In genomic region chr20:10511507-10512231, GRCh38 we compare ENCODE assay signal across 8 cellular contexts.
DNase-seq lines count a peak whose midpoint lies in the region; ATAC-seq and TF ChIP-seq lines count a peak whose summit lies in the region.

No MANE protein-coding gene starts in this region.

- H3K4me3 Mint-ChIP-seq in nephron: peak overlapping the region in 1 of 3 experiments; percentile 8
- H3K4me3 Mint-ChIP-seq in stimulated activated naive CD8-positive, alpha-beta T cell treated with anti-CD3 and anti-CD28 coated beads, Interleukin-15, amount 100 ng/mL, for 72 hours: peak overlapping the region; percentile 44 to 59

- H3K36me3 ChIP-seq in OCI-LY3 (replicated peaks; ENCODE audit: low read depth, low read length): no peaks in the 10 kb centered on the region
- H3K36me3 ChIP-seq in esophagus squamous epithelium: no peaks in the 10 kb centered on the region

- H3K9me3 Mint-ChIP-seq in nephron: no peaks in the 10 kb centered on the region
- H3K9me3 Mint-ChIP-seq in stimulated activated naive CD8-positive, alpha-beta T cell treated with anti-CD3 and anti-CD28 coated beads, Interleukin-15, amount 100 ng/mL, for 72 hours: no peaks in the 10 kb centered on the region

- peak overlapping the region; percentile 59 for H2AFZ ChIP-seq in OCI-LY3 (ENCODE audit: low read depth, low read length)

- no peak for TF ChIP-seq CTCF in OCI-LY3 (IDR thresholded peaks at IDR 0.05; ENCODE audit: low read depth, low read length)
- no peak for TF ChIP-seq CTCF in esophagus squamous epithelium (IDR thresholded peaks at IDR 0.05)
- no peak for TF ChIP-seq CTCF in nephron (IDR thresholded peaks at IDR 0.05; ENCODE audit: unreplicated experiment in 3 of 3)

- peaks cover 60% of the 10 kb centered on the region for H3K4me1 Mint-ChIP-seq in nephron
- H3K4me1 Mint-ChIP-seq in stimulated activated naive CD8-positive, alpha-beta T cell treated with anti-CD3 and anti-CD28 coated beads, Interleukin-15, amount 100 ng/mL, for 72 hours: peaks cover 36% of the 10 kb centered on the region

- peak overlapping the region; percentile 79 for H3K4me2 ChIP-seq in OCI-LY3 (ENCODE audit: low read length)

- peak overlapping the region; percentile 62 for H3K27ac ChIP-seq in OCI-LY3 (ENCODE audit: low read length)
- peak overlapping the region; percentile 58 to 86 (median 85) for H3K27ac ChIP-seq in esophagus squamous epithelium

- peak overlapping the region; percentile 62 for H3K9ac ChIP-seq in OCI-LY3 (ENCODE audit: low read length)

- intact Hi-C loops in esophagus squamous epithelium (cut with DNase I): no loop called here

- WGBS in esophagus squamous epithelium, 2 donors: 2 to 5% methylated on average over 5 of the region's 5 CpGs

- no peaks in the 10 kb centered on the region for H3K79me2 ChIP-seq in OCI-LY3 (ENCODE audit: low read length)

- H3K4me1 ChIP-seq in OCI-LY3 (ENCODE audit: low read length) (peaks cover 41% of the 10 kb centered on the region), esophagus squamous epithelium (peaks cover 36 to 71% (median 48%) of the 10 kb centered on the region in 3 donors)

- no peaks in the 10 kb centered on the region for H4K20me1 ChIP-seq in OCI-LY3 (ENCODE audit: insufficient read depth, low read length)

- peak in 11 of 14 donors; percentile 26 to 89 (median 55) for DNase-seq in C1 segment of cervical spinal cord (lab: John Stamatoyannopoulos, UW)
- DNase-seq in GM19240 (ENCODE audit: insufficient read length, low spot score): peak; percentile 61
- peak; percentile 63 for DNase-seq in activated T-cell treated with anti-CD3 and anti-CD28 coated beads for 24 hours (ENCODE audit: low read depth)
- peak; percentile 51 for DNase-seq in esophagus squamous epithelium (lab: John Stamatoyannopoulos, UW)
- peak; percentile 36 to 76 for DNase-seq in stimulated activated naive CD8-positive, alpha-beta T cell treated with anti-CD3 and anti-CD28 coated beads, Interleukin-15, amount 100 ng/mL, for 72 hours

- H3K27me3 Mint-ChIP-seq in nephron (ENCODE audit: low read depth): no peaks in the 10 kb centered on the region
- H3K27me3 Mint-ChIP-seq in stimulated activated naive CD8-positive, alpha-beta T cell treated with anti-CD3 and anti-CD28 coated beads, Interleukin-15, amount 100 ng/mL, for 72 hours: no peaks in the 10 kb centered on the region

- no peaks in the 10 kb centered on the region for H3K36me3 Mint-ChIP-seq in nephron (ENCODE audit: low read depth)

- TF ChIP-seq POLR2A in esophagus squamous epithelium (IDR thresholded peaks at IDR 0.05): no peak

- H3K27me3 ChIP-seq in OCI-LY3 (ENCODE audit: low read depth, low read length) (no peaks in the 10 kb centered on the region), esophagus squamous epithelium (no peaks in the 10 kb centered on the region)

- H3K27ac Mint-ChIP-seq in nephron: peak overlapping the region; percentile 70 to 94 (median 87)
- H3K27ac Mint-ChIP-seq in stimulated activated naive CD8-positive, alpha-beta T cell treated with anti-CD3 and anti-CD28 coated beads, Interleukin-15, amount 100 ng/mL, for 72 hours: peak overlapping the region in 1 of 2 donors; percentile 89

- H3K9me3 ChIP-seq in OCI-LY3 (ENCODE audit: insufficient read depth, low read length): no peaks in the 10 kb centered on the region
- H3K9me3 ChIP-seq in esophagus squamous epithelium: no peaks in the 10 kb centered on the region

- peak; percentile 96 for ATAC-seq in HG03378 (IDR thresholded peaks at IDR 0.05; ENCODE audit: unreplicated experiment)
- ATAC-seq in stimulated activated naive CD8-positive, alpha-beta T cell treated with anti-CD3 and anti-CD28 coated beads, Interleukin-15, amount 100 ng/mL, for 72 hours: peak; percentile 97

- H3K4me3 ChIP-seq in OCI-LY3 (ENCODE audit: low read length) (peak overlapping the region; percentile 57), esophagus squamous epithelium (peak overlapping the region in 1 of 4 donors; percentile 33)
